In genomic region chr7:155373359-155374273, GRCh38 we compare ENCODE assay signal across 10 cellular contexts.
DNase-seq lines count a peak whose midpoint lies in the region; ATAC-seq, FAIRE-seq and TF ChIP-seq lines count a peak whose summit lies in the region.
"Had no signal": no experiment of that assay in that cellular context is flagged by ENCODE, and none has a peak within 500 bp of the region (broad histone marks: within the 10 kb centered on the region; RNA-seq: fewer than 3 reads in every experiment).

No MANE protein-coding gene starts in this region.

- in situ Hi-C loops in GM23248 (cut with MboI): no loop called here

- H3K4me1 Mint-ChIP-seq in central memory CD8-positive, alpha-beta T cell: peaks cover 35% of the 10 kb centered on the region
- peaks cover 26 to 52% (median 35%) of the 10 kb centered on the region in 7 donors for H3K4me1 Mint-ChIP-seq in naive thymus-derived CD4-positive, alpha-beta T cell

- WGBS in A549 (ENCODE audit: missing lambda C conversion rate): 57% methylated on average over 55 of the region's 62 CpGs
- 5 to 7% methylated on average over 54 to 62 of the region's 62 CpGs for WGBS in GM23248 (ENCODE audit: low coverage in 1 of 2, low lambda C conversion rate in 2 of 2, missing lambda C conversion rate in 2 of 2), 2 experiments

- DNase-seq in A549 (ENCODE audit: low read depth in 1 of 2, low spot score in 1 of 2): no peak
- DNase-seq in GM23248: peak; percentile 29
- DNase-seq in central memory CD8-positive, alpha-beta T cell (ENCODE audit: low spot score in 2 of 2): no peak
- no peak for DNase-seq in naive thymus-derived CD4-positive, alpha-beta T cell
- DNase-seq in H54 (ENCODE audit: insufficient read length, low spot score): no peak
- DNase-seq in GM10248 (ENCODE audit: extremely low spot score): no peak
- DNase-seq in activated gamma-delta T cell treated with Interleukin-2 at 50 U/mL for 16 hours: no peak
- no peak for DNase-seq in erythroblast (lab: John Stamatoyannopoulos, UW)
- DNase-seq: activated CD4-positive, CD25-positive, alpha-beta regulatory T cell treated with anti-CD3 and anti-CD28 coated beads, Interleukin-2, amount 50 U/mL, for 72 hours; NCI-H345 had no signal

- no peaks in the 10 kb centered on the region for H3F3A ChIP-seq in GM23248 (ENCODE audit: insufficient read depth)

- no peak overlapping the region; the same call in 1 of the 2 replicates for H2AFZ ChIP-seq in GM23248

- H3K79me2 ChIP-seq in GM23248 (ENCODE audit: insufficient read depth): no peaks in the 10 kb centered on the region

- CTCF ChIA-PET in A549 (lab: Yijun Ruan, JAX): interaction anchor here (0.6 to 3.6 kb wide), 12 partner anchors 7 to 446 kb away, joined by 3 to 27 read pairs (median 5); partner anchors contain the start of gene CNPY1
- CTCF ChIA-PET in naive thymus-derived CD4-positive, alpha-beta T cell (lab: Charles Lee): no interaction called here
- CTCF ChIA-PET in GM10248 (lab: Yijun Ruan, JAX): interaction anchor here (1.1 to 2.5 kb wide), 5 partner anchors 9 to 446 kb away, joined by 3 to 15 read pairs (median 5); no protein-coding TSS in a partner anchor

- POLR2A ChIA-PET in A549 (lab: Yijun Ruan, JAX) (no interaction called here), GM10248 (lab: Yijun Ruan, JAX) (interaction anchor here (0.6 kb wide), 1 partner anchor 235 kb away, joined by 8 read pairs; no protein-coding TSS in a partner anchor)
- POLR2A ChIA-PET in naive thymus-derived CD4-positive, alpha-beta T cell (lab: Charles Lee): no interaction called here

- peaks cover 91% of the 10 kb centered on the region for H3K27me3 Mint-ChIP-seq in central memory CD8-positive, alpha-beta T cell
- peaks cover 70 to 86% (median 80%) of the 10 kb centered on the region in 5 donors for H3K27me3 Mint-ChIP-seq in naive thymus-derived CD4-positive, alpha-beta T cell

- no peak overlapping the region for H3K27ac ChIP-seq in A549
- H3K27ac ChIP-seq in GM23248: no peak overlapping the region
- H3K27ac ChIP-seq in naive thymus-derived CD4-positive, alpha-beta T cell (ENCODE audit: low read depth, low read length): no peak overlapping the region

- no peaks in the 10 kb centered on the region for H3K36me3 ChIP-seq in GM23248 (ENCODE audit: low read depth)
- H3K36me3 ChIP-seq in naive thymus-derived CD4-positive, alpha-beta T cell (ENCODE audit: control insufficient read depth in 2 of 3, insufficient read depth in 3 of 3, low read length in 3 of 3): no peaks in the 10 kb centered on the region

- H3K36me3 Mint-ChIP-seq in central memory CD8-positive, alpha-beta T cell (ENCODE audit: insufficient read depth): peaks cover 2% of the 10 kb centered on the region
- H3K36me3 Mint-ChIP-seq in naive thymus-derived CD4-positive, alpha-beta T cell: peaks cover 0 to 3% (median 0%) of the 10 kb centered on the region in 5 donors

- FAIRE-seq in A549 (lab: Jason Lieb, UNC) (no peak), H54 (lab: Jason Lieb, UNC) (no peak)

- H3K9me3 ChIP-seq in A549: no peaks in the 10 kb centered on the region
- H3K9me3 ChIP-seq in GM23248 (ENCODE audit: low read depth): no peaks in the 10 kb centered on the region
- H3K9me3 ChIP-seq in naive thymus-derived CD4-positive, alpha-beta T cell (ENCODE audit: control insufficient read depth in 2 of 3, low read length in 3 of 3): no peaks in the 10 kb centered on the region

- peak overlapping the region; percentile 48 for H3K27ac Mint-ChIP-seq in central memory CD8-positive, alpha-beta T cell (ENCODE audit: low read depth)
- H3K27ac Mint-ChIP-seq in naive thymus-derived CD4-positive, alpha-beta T cell: peak overlapping the region in 1 of 9 donors; percentile 82

- TF ChIP-seq EP300 in A549 (IDR thresholded peaks at IDR 0.05): no peak

- TF ChIP-seq POLR2A in A549 (IDR thresholded peaks at IDR 0.05; ENCODE audit: low read length): no peak
- TF ChIP-seq POLR2A in H54 (IDR thresholded peaks at IDR 0.05; ENCODE audit: low read depth, low read length): no peak
- no peak for TF ChIP-seq POLR2A in erythroblast (IDR thresholded peaks at IDR 0.05; ENCODE audit: low read length)

- peak overlapping the region; percentile 37; the same call in 1 of the 3 replicates for H3K4me3 ChIP-seq in A549
- H3K4me3 ChIP-seq in GM23248: peak overlapping the region; percentile 27
- no peak overlapping the region for H3K4me3 ChIP-seq in naive thymus-derived CD4-positive, alpha-beta T cell (ENCODE audit: low read length)

- TF ChIP-seq CTCF in A549 (IDR thresholded peaks at IDR 0.05): no peak
- no peak for TF ChIP-seq CTCF in GM10248 (IDR thresholded peaks at IDR 0.05; ENCODE audit: control extremely low read depth, extremely low read depth, low read depth, missing control alignments)

- H3K9ac ChIP-seq in GM23248: no peak overlapping the region

- H3K9me2 ChIP-seq in GM23248 (ENCODE audit: insufficient read depth): no peaks in the 10 kb centered on the region

- H3K4me3 Mint-ChIP-seq in central memory CD8-positive, alpha-beta T cell: peak overlapping the region; percentile 61
- H3K4me3 Mint-ChIP-seq in naive thymus-derived CD4-positive, alpha-beta T cell: peak overlapping the region; percentile 29 to 84 (median 60)

- no peaks in the 10 kb centered on the region for H4K20me1 ChIP-seq in GM23248 (ENCODE audit: insufficient read depth)

- no peaks in the 10 kb centered on the region for H3K9me3 Mint-ChIP-seq in central memory CD8-positive, alpha-beta T cell
- peaks cover 0 to 5% (median 0%) of the 10 kb centered on the region in 11 donors for H3K9me3 Mint-ChIP-seq in naive thymus-derived CD4-positive, alpha-beta T cell

- intact Hi-C loops in naive thymus-derived CD4-positive, alpha-beta T cell (cut with micrococcal nuclease): no loop called here

- no peak for TF ChIP-seq RAD21 in A549 (conservative IDR thresholded peaks at IDR 0.05 in 1 of 2, IDR thresholded peaks at IDR 0.05 in 1 of 2)

- peaks cover 88% of the 10 kb centered on the region for H3K27me3 ChIP-seq in GM23248 (replicated peaks; ENCODE audit: insufficient read depth)
- peaks cover 0 to 5% of the 10 kb centered on the region in 2 donors for H3K27me3 ChIP-seq in naive thymus-derived CD4-positive, alpha-beta T cell (ENCODE audit: control insufficient read depth in 2 of 2, insufficient read depth in 2 of 2, low read length in 2 of 2)

- H3K4me2 ChIP-seq in A549: peak overlapping the region; percentile 81
- peak overlapping the region; percentile 30 for H3K4me2 ChIP-seq in GM23248 (ENCODE audit: unreplicated experiment)

- no peak for ATAC-seq in A549
- ATAC-seq in central memory CD8-positive, alpha-beta T cell (replicated peaks; ENCODE audit: extremely low read depth, poor library complexity, severe bottlenecking): no peak
- no peak for ATAC-seq in naive thymus-derived CD4-positive, alpha-beta T cell

- H3K4me1 ChIP-seq in A549 (peaks cover 13% of the 10 kb centered on the region; the same call in 2 of the 3 replicates), GM23248 (ENCODE audit: insufficient read depth) (no peaks in the 10 kb centered on the region)
- peaks cover 0 to 7% of the 10 kb centered on the region in 2 donors for H3K4me1 ChIP-seq in naive thymus-derived CD4-positive, alpha-beta T cell (ENCODE audit: control insufficient read depth in 2 of 2, insufficient read depth in 2 of 2, low read length in 2 of 2)

TF ChIP-seq in A549, 52 proteins besides CTCF, POLR2A, EP300 and RAD21:
- TF ChIP-seq EHMT2 (IDR thresholded peaks at IDR 0.05; ENCODE audit: low read depth) (no peak), HOXB13 (CRISPR knock-in tag; IDR thresholded peaks at IDR 0.05; ENCODE audit: low read depth) (no peak), MAX (IDR thresholded peaks at IDR 0.05) (no peak), SMC3 (IDR thresholded peaks at IDR 0.05) (no peak), HES2 (IDR thresholded peaks at IDR 0.05) (no peak), E2F6 (IDR thresholded peaks at IDR 0.05; ENCODE audit: borderline replicate concordance, low read depth) (no peak), JUN (IDR thresholded peaks at IDR 0.05) (no peak), PHF8 (IDR thresholded peaks at IDR 0.05; ENCODE audit: borderline replicate concordance, low read depth) (no peak)
